13 cellular contexts compared by ENCODE assay signal in the genomic region with DNA sequence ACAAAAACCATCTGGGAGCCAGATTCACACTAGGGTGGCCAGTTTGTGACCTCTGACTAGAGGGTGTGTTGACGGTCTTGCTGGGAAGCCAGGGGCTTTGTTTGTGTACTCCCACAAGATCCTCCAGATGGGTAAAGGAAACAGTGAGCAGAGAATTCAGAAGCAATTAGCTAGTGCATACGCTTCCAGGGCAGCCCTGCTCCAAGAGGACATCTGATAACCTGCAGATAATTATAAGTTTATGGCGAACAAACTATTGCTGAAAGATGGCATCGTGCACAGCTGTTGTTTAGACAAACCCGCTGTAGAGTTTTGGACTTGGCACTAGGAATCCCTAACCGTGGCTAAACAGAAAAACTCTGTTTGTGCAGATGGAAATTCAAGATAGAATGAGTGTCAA.
DNase-seq lines count a peak whose midpoint lies in the region; ATAC-seq and TF ChIP-seq lines count a peak whose summit lies in the region.
"Had no signal": no experiment of that assay in that cellular context is flagged by ENCODE, and none has a peak within 500 bp of the region (broad histone marks: within the 10 kb centered on the region; RNA-seq: fewer than 3 reads in every experiment).

No MANE protein-coding gene starts in this region.

- H3K4ac ChIP-seq in neuronal stem cell (ENCODE audit: low read length), result no peak overlapping the region

- H2AK5ac ChIP-seq in neuronal stem cell (ENCODE audit: low read depth, low read length), result no peak overlapping the region

- H3K27ac Mint-ChIP-seq in endodermal cell, result no peak overlapping the region
- H3K27ac Mint-ChIP-seq in activated T-helper 17 cell treated with anti-CD3 and anti-CD28 coated beads, Interleukin-2, amount 50 U/mL, for 72 hours, result no peak overlapping the region
- H3K27ac Mint-ChIP-seq: CD4-positive, alpha-beta T cell; HFFc6 had no signal

- TF ChIP-seq CTCF in HEK293 (tag by site-specific recombination; IDR thresholded peaks at IDR 0.05), result no peak
- no peak for TF ChIP-seq CTCF in endodermal cell (conservative IDR thresholded peaks at IDR 0.05)
- TF ChIP-seq CTCF in coronary artery (IDR thresholded peaks at IDR 0.05), result no peak
- no peak for TF ChIP-seq CTCF in adrenal gland (IDR thresholded peaks at IDR 0.05)

- no peak overlapping the region for H3K4me2 ChIP-seq in neuronal stem cell (ENCODE audit: insufficient read depth, low read length, poor library complexity, severe bottlenecking)

- H3K27me3 Mint-ChIP-seq in endodermal cell (ENCODE audit: insufficient read depth), result no peaks in the 10 kb centered on the region
- no peaks in the 10 kb centered on the region for H3K27me3 Mint-ChIP-seq in activated T-helper 17 cell treated with anti-CD3 and anti-CD28 coated beads, Interleukin-2, amount 50 U/mL, for 72 hours
- H3K27me3 Mint-ChIP-seq: CD4-positive, alpha-beta T cell had no signal

- H3K9me3 ChIP-seq in HEK293 (ENCODE audit: control insufficient read depth, insufficient read depth, low read depth, low read length) (no peaks in the 10 kb centered on the region), endodermal cell (ENCODE audit: control insufficient read depth, low read length) (no peaks in the 10 kb centered on the region), neuronal stem cell (replicated peaks in 1 of 2; ENCODE audit: control insufficient read depth in 2 of 2, insufficient read depth in 1 of 2, low read depth in 1 of 2, low read length in 2 of 2) (peaks cover 0 to 3% of the 10 kb centered on the region in 2 donors), adrenal gland (replicated peaks in 1 of 3) (no peaks in the 10 kb centered on the region)
- H3K9me3 ChIP-seq: lower lobe of right lung, ovary, thoracic aorta had no signal

- no peak overlapping the region for H3K14ac ChIP-seq in neuronal stem cell (ENCODE audit: low read length)

- 84 to 88% methylated on average over 5 to 6 of the region's 6 CpGs for WGBS in endodermal cell (ENCODE audit: insufficient coverage in 1 of 2, insufficient read length in 1 of 2), 2 experiments
- no CpG with 5 or more reads among the region's 6 CpGs for WGBS in neuronal stem cell (ENCODE audit: extremely low coverage in 2 of 2, insufficient read length in 2 of 2, insufficient replicate concordance in 1 of 2), 2 donors
- 58 to 73% (median 63%) methylated on average over 6 of the region's 6 CpGs for whole genome bisulfite sequencing in adrenal gland, 4 donors

- peaks cover 11% of the 10 kb centered on the region for H3K4me1 Mint-ChIP-seq in endodermal cell
- no peaks in the 10 kb centered on the region for H3K4me1 Mint-ChIP-seq in activated T-helper 17 cell treated with anti-CD3 and anti-CD28 coated beads, Interleukin-2, amount 50 U/mL, for 72 hours

- DNase-seq in NCI-H446 treated with DMSO at 0.1 percent for 48 hours (lab: John Stamatoyannopoulos, UW), result peak; percentile 11
- DNase-seq in endodermal cell, result no peak
- DNase-seq in neuronal stem cell (ENCODE audit: low spot score), result no peak
- DNase-seq in coronary artery (ENCODE audit: low spot score), result no peak
- DNase-seq in stimulated activated naive CD4-positive, alpha-beta T cell treated with Interleukin-2 at 50 U/mL for 16 hours (lab: John Stamatoyannopoulos, UW), result no peak
- DNase-seq in adrenal gland, result no peak
- DNase-seq: CD4-positive, alpha-beta T cell; HFFc6; lower lobe of right lung; ovary had no signal

- intact Hi-C loops in adrenal gland (cut with DNase I), result no loop called here

- TF ChIP-seq POLR2A in adrenal gland (IDR thresholded peaks at IDR 0.05), result no peak

- H3K36me3 ChIP-seq in HEK293 (ENCODE audit: control insufficient read depth in 2 of 2, insufficient read depth in 1 of 2, low read length in 2 of 2) (no peaks in the 10 kb centered on the region), endodermal cell (ENCODE audit: control insufficient read depth, insufficient read depth, low read length) (no peaks in the 10 kb centered on the region), neuronal stem cell (replicated peaks in 1 of 2; ENCODE audit: control insufficient read depth in 2 of 2, insufficient read depth in 2 of 2, low read length in 2 of 2) (no peaks in the 10 kb centered on the region), adrenal gland (replicated peaks in 1 of 2) (no peaks in the 10 kb centered on the region)
- H3K36me3 ChIP-seq: lower lobe of right lung, ovary, thoracic aorta had no signal

- no peak overlapping the region for H2BK15ac ChIP-seq in neuronal stem cell (ENCODE audit: low read length)

- H3K27ac ChIP-seq in HEK293 (ENCODE audit: extremely low read depth, low read depth, low read length) (no peak overlapping the region), endodermal cell (ENCODE audit: low read depth, low read length) (peak overlapping the region; percentile 3), neuronal stem cell (replicated peaks; ENCODE audit: low read length) (no peak overlapping the region), coronary artery (no peak overlapping the region), adrenal gland (no peak overlapping the region)
- H3K27ac ChIP-seq: lower lobe of right lung, ovary, thoracic aorta had no signal

- H2BK5ac ChIP-seq in neuronal stem cell (ENCODE audit: low read length), result no peak overlapping the region

- peak overlapping the region; percentile 64 for H2AFZ ChIP-seq in neuronal stem cell (ENCODE audit: low read length)

- no peak for ATAC-seq in activated T-helper 17 cell treated with anti-CD3 and anti-CD28 coated beads, Interleukin-2, amount 50 U/mL, for 72 hours (replicated peaks)
- ATAC-seq: lower lobe of right lung had no signal

- no peak overlapping the region for H4K91ac ChIP-seq in neuronal stem cell (ENCODE audit: low read depth, low read length, poor library complexity)

- no peak overlapping the region for H3K23ac ChIP-seq in neuronal stem cell (ENCODE audit: low read depth, low read length, poor library complexity)

- no peak overlapping the region for H3K4me3 Mint-ChIP-seq in endodermal cell
- no peak overlapping the region for H3K4me3 Mint-ChIP-seq in activated T-helper 17 cell treated with anti-CD3 and anti-CD28 coated beads, Interleukin-2, amount 50 U/mL, for 72 hours
- H3K4me3 Mint-ChIP-seq: CD4-positive, alpha-beta T cell; HFFc6 had no signal

- CTCF ChIA-PET in HEK293 (lab: Yijun Ruan, JAX), result no interaction called here

- no peak overlapping the region for H3K9ac ChIP-seq in endodermal cell (ENCODE audit: extremely low read depth, low read length, poor library complexity, severe bottlenecking)
- H3K9ac ChIP-seq in neuronal stem cell (ENCODE audit: low read depth, low read length, poor library complexity), result no peak overlapping the region

- no peak overlapping the region for H4K8ac ChIP-seq in neuronal stem cell (ENCODE audit: low read depth, low read length)

- no peaks in the 10 kb centered on the region for H3K79me1 ChIP-seq in neuronal stem cell (ENCODE audit: low read depth, low read length)

- POLR2A ChIA-PET in HEK293 (lab: Yijun Ruan, JAX), result no interaction called here

- no peaks in the 10 kb centered on the region for H3K9me3 Mint-ChIP-seq in endodermal cell
- peaks cover 6% of the 10 kb centered on the region for H3K9me3 Mint-ChIP-seq in activated T-helper 17 cell treated with anti-CD3 and anti-CD28 coated beads, Interleukin-2, amount 50 U/mL, for 72 hours
- H3K9me3 Mint-ChIP-seq: HFFc6 had no signal

- no peak overlapping the region for H2BK120ac ChIP-seq in neuronal stem cell (ENCODE audit: low read depth, low read length)

- H3K4me1 ChIP-seq in HEK293 (ENCODE audit: control insufficient read depth, insufficient read depth, low read length) (no peaks in the 10 kb centered on the region), endodermal cell (ENCODE audit: control insufficient read depth, insufficient read depth, low read length) (peaks cover 4% of the 10 kb centered on the region), neuronal stem cell (ENCODE audit: control insufficient read depth in 2 of 2, insufficient read depth in 1 of 2, low read depth in 1 of 2, low read length in 2 of 2) (peaks cover 3 to 10% of the 10 kb centered on the region in 2 donors), adrenal gland (replicated peaks in 1 of 2) (no peaks in the 10 kb centered on the region)

- H3K27me3 ChIP-seq in endodermal cell (ENCODE audit: control insufficient read depth, insufficient read depth, low read length, poor library complexity, severe bottlenecking) (no peaks in the 10 kb centered on the region), neuronal stem cell (ENCODE audit: control insufficient read depth in 3 of 3, insufficient read depth in 3 of 3, low read depth in 1 of 3, low read length in 3 of 3) (no peaks in the 10 kb centered on the region), adrenal gland (no peaks in the 10 kb centered on the region)
- H3K27me3 ChIP-seq: ovary had no signal

- H2BK12ac ChIP-seq in neuronal stem cell (ENCODE audit: low read length), result no peak overlapping the region

- H3K4me3 ChIP-seq in HEK293 (ENCODE audit: low read depth, low read length), result no peak overlapping the region
- no peak overlapping the region for H3K4me3 ChIP-seq in endodermal cell (ENCODE audit: low read length)
- H3K4me3 ChIP-seq in neuronal stem cell (ENCODE audit: low read length in 2 of 2), result no peak overlapping the region
- H3K4me3 ChIP-seq in coronary artery, result no peak overlapping the region
- no peak overlapping the region for H3K4me3 ChIP-seq in adrenal gland
- H3K4me3 ChIP-seq: lower lobe of right lung, ovary, thoracic aorta had no signal

- H3K36me3 Mint-ChIP-seq in endodermal cell (ENCODE audit: low read depth), result no peaks in the 10 kb centered on the region
- no peaks in the 10 kb centered on the region for H3K36me3 Mint-ChIP-seq in activated T-helper 17 cell treated with anti-CD3 and anti-CD28 coated beads, Interleukin-2, amount 50 U/mL, for 72 hours (ENCODE audit: low read depth)

- H3K18ac ChIP-seq in neuronal stem cell (ENCODE audit: low read length), result no peak overlapping the region

TF ChIP-seq in HEK293, 187 proteins besides CTCF, POLR2A, EP300 and RAD21 (continues in another document):
- peak; percentile 45; the same call in 1 of the 2 replicates for TF ChIP-seq OSR2 (tag by site-specific recombination; IDR thresholded peaks at IDR 0.05)
- TF ChIP-seq, protein P1, sequence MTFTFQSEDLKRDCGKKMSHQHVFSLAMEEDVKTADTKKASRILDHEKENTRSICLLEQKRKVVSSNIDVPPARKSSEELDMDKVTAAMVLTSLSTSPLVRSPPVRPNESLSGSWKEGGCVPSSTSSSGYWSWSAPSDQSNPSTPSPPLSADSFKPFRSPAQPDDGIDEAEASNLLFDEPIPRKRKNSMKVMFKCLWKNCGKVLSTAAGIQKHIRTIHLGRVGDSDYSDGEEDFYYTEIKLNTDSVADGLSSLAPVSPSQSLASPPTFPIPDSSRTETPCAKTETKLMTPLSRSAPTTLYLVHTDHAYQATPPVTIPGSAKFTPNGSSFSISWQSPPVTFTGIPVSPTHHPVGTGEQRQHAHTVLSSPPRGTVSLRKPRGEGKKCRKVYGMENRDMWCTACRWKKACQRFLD (tag by site-specific recombination; IDR thresholded peaks at IDR 0.05), result no peak
- TF ChIP-seq SP3 (tag by site-specific recombination; IDR thresholded peaks at IDR 0.05), result no peak
- TF ChIP-seq WT1 (tag by site-specific recombination; IDR thresholded peaks at IDR 0.05), result no peak
- TF ChIP-seq ZNF560 (tag by site-specific recombination; IDR thresholded peaks at IDR 0.05; ENCODE audit: borderline replicate concordance), result no peak
- peak; percentile 52 for TF ChIP-seq GLIS1 (tag by site-specific recombination; IDR thresholded peaks at IDR 0.05)
- TF ChIP-seq ZNF114 (tag by site-specific recombination; IDR thresholded peaks at IDR 0.05), result no peak
